Comparison of ENCODE assay signal across 2 cellular contexts in the genomic region with DNA sequence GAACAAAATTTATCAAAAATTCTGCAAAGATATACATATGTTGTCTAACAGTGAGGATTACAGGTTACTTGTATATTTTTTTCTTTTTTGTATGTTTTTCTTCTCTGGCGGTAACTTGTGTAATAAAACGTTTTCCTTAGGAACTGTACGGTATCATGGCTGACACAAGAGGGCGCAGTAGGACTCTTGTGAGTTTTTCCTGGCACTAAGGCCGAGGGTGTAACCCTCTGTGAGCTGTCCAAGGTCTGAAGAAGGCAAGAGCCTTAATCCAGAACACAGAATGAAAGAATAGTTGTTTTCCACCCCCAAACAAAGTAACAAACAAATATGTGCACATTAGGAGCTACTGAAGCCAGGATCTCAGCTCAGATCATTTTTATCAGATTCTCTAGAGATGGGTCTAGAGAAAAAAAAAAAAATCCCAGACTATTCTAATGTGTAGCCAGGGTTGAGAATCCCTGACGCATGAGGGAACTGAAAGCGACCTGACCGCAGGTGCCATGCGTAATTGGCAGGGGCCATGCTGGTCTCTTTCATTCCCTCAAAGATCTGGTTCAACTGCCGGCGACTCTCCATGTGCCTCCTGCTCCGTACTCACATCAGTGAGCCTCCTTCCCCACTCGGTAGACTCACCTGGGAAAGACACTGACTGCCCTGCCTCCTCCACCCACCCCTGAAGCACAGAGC.
TF ChIP-seq lines count a peak whose summit lies in the region.

No MANE protein-coding gene starts in this region.

TF ChIP-seq in HEK293T, 16 proteins besides CTCF, POLR2A, EP300 and RAD21 (continued from another document):
- no peak for TF ChIP-seq LEF1 (IDR thresholded peaks at IDR 0.05; ENCODE audit: borderline replicate concordance)
- TF ChIP-seq SP1 (IDR thresholded peaks at IDR 0.05), result no peak

TF ChIP-seq in endothelial cell of umbilical vein, 7 proteins besides CTCF, POLR2A, EP300 and RAD21 (continued from another document):
- no peak for TF ChIP-seq EZH2 (IDR thresholded peaks at IDR 0.05; ENCODE audit: borderline replicate concordance, low read depth, low read length, severe bottlenecking)
